1 cellular context compared by ENCODE assay signal in the genomic region with DNA sequence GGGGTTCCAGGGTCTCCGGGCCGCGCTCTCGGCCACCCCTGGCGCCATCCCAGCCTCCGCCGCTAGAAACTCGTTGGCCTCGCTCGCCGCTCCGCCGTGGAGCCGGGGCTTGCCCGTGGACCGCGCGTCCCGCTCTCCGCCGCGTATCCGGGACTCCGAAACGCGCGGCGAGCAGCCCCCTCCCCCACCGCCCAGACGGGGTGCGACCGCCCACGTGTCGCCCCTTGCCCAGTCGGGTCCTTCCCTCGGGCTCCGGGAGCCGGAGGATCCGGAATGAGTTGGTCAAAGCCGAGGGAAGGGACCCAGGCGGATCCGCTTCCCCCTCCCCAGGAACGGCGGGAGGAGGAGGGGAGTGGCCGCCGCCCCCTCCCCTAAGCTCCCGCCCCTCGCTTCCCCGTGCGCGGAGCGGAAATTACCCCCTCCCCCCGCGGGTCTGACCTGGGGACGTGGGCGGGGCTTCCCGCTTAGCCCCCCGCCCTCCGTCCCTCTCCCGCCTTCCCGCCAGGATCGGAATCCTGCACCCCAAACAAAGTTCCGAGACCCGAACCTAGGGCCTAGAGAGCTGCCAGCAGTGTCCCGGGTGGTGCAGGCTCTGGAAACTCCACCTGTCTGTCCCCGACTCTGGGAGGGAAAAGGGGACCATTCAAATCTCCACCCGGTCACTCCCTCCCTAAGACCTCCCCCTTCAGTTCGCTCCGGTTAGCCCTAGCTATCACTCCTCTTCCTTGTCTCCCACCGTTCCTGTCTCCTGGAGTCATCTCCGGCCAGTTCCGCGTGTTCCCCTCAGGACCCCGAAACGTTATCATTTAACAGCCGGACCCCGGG.
A peak's percentile ranks its signal among the peaks of the same experiment; 100 is the strongest.
TF ChIP-seq lines count a peak whose summit lies in the region.

No MANE protein-coding gene starts in this region.

TF ChIP-seq in HepG2, 621 proteins besides CTCF, POLR2A, EP300 and RAD21 (continued from another document and continues in another):
- TF ChIP-seq, protein P1, sequence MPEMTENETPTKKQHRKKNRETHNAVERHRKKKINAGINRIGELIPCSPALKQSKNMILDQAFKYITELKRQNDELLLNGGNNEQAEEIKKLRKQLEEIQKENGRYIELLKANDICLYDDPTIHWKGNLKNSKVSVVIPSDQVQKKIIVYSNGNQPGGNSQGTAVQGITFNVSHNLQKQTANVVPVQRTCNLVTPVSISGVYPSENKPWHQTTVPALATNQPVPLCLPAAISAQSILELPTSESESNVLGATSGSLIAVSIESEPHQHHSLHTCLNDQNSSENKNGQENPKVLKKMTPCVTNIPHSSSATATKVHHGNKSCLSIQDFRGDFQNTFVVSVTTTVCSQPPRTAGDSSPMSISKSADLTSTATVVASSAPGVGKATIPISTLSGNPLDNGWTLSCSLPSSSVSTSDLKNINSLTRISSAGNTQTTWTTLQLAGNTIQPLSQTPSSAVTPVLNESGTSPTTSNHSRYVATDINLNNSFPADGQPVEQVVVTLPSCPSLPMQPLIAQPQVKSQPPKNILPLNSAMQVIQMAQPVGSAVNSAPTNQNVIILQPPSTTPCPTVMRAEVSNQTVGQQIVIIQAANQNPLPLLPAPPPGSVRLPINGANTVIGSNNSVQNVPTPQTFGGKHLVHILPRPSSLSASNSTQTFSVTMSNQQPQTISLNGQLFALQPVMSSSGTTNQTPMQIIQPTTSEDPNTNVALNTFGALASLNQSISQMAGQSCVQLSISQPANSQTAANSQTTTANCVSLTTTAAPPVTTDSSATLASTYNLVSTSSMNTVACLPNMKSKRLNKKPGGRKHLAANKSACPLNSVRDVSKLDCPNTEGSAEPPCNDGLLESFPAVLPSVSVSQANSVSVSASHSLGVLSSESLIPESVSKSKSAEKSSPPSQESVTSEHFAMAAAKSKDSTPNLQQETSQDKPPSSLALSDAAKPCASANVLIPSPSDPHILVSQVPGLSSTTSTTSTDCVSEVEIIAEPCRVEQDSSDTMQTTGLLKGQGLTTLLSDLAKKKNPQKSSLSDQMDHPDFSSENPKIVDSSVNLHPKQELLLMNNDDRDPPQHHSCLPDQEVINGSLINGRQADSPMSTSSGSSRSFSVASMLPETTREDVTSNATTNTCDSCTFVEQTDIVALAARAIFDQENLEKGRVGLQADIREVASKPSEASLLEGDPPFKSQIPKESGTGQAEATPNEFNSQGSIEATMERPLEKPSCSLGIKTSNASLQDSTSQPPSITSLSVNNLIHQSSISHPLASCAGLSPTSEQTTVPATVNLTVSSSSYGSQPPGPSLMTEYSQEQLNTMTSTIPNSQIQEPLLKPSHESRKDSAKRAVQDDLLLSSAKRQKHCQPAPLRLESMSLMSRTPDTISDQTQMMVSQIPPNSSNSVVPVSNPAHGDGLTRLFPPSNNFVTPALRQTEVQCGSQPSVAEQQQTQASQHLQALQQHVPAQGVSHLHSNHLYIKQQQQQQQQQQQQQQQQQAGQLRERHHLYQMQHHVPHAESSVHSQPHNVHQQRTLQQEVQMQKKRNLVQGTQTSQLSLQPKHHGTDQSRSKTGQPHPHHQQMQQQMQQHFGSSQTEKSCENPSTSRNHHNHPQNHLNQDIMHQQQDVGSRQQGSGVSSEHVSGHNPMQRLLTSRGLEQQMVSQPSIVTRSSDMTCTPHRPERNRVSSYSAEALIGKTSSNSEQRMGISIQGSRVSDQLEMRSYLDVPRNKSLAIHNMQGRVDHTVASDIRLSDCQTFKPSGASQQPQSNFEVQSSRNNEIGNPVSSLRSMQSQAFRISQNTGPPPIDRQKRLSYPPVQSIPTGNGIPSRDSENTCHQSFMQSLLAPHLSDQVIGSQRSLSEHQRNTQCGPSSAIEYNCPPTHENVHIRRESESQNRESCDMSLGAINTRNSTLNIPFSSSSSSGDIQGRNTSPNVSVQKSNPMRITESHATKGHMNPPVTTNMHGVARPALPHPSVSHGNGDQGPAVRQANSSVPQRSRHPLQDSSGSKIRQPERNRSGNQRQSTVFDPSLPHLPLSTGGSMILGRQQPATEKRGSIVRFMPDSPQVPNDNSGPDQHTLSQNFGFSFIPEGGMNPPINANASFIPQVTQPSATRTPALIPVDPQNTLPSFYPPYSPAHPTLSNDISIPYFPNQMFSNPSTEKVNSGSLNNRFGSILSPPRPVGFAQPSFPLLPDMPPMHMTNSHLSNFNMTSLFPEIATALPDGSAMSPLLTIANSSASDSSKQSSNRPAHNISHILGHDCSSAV (CRISPR knock-in tag; IDR thresholded peaks at IDR 0.05; ENCODE audit: borderline replicate concordance), result 0 out of 2 replicates have a peak, but pooled peaks have one; percentile 87
- TF ChIP-seq SRSF4 (IDR thresholded peaks at IDR 0.05; ENCODE audit: low read depth, low read length, poor library complexity, severe bottlenecking) (no peak), MAF1 (CRISPR knock-in tag; IDR thresholded peaks at IDR 0.05; ENCODE audit: borderline replicate concordance) (0 out of 2 replicates have a peak, but pooled peaks have one; percentile 86), ZFP90 (CRISPR knock-in tag; IDR thresholded peaks at IDR 0.05; ENCODE audit: borderline replicate concordance) (peak; percentile 92), ZNF24 (IDR thresholded peaks at IDR 0.05) (no peak), NFIB (CRISPR knock-in tag; IDR thresholded peaks at IDR 0.05; ENCODE audit: borderline replicate concordance) (no peak), POLR2AphosphoS5 (IDR thresholded peaks at IDR 0.05; ENCODE audit: low read depth, low read length) (peak; percentile 66), TEAD2 (CRISPR knock-in tag; IDR thresholded peaks at IDR 0.05) (no peak), GLI4 (CRISPR knock-in tag; IDR thresholded peaks at IDR 0.05; ENCODE audit: borderline replicate concordance) (no peak), ZKSCAN5 (CRISPR knock-in tag; IDR thresholded peaks at IDR 0.05) (no peak), ZNF891 (CRISPR knock-in tag; IDR thresholded peaks at IDR 0.05) (0 out of 2 replicates have a peak, but pooled peaks have one; percentile 39), TARDBP (CRISPR knock-in tag; IDR thresholded peaks at IDR 0.05) (peak; percentile 80), RBM39 (IDR thresholded peaks at IDR 0.05; ENCODE audit: low read depth, low read length, poor library complexity, severe bottlenecking) (peak; percentile 90), SMYD3 (CRISPR knock-in tag; IDR thresholded peaks at IDR 0.05) (peak; percentile 70; the same call in 1 of the 2 replicates), TRIM24 (CRISPR knock-in tag; IDR thresholded peaks at IDR 0.05) (no peak), SP4 (CRISPR knock-in tag; IDR thresholded peaks at IDR 0.05) (peak; percentile 96), NR2F6 (IDR thresholded peaks at IDR 0.05) (peak; percentile 45; the same call in 1 of the 2 replicates), NR2F6 (CRISPR knock-in tag; IDR thresholded peaks at IDR 0.05) (peak; percentile 71), ZNF337 (CRISPR knock-in tag; IDR thresholded peaks at IDR 0.05; ENCODE audit: borderline replicate concordance, low read depth) (no peak), BCL6 (CRISPR knock-in tag; IDR thresholded peaks at IDR 0.05) (peak; percentile 82), SRSF9 (IDR thresholded peaks at IDR 0.05; ENCODE audit: borderline replicate concordance, insufficient read depth, low read depth, low read length, poor library complexity, severe bottlenecking) (no peak), JUND (CRISPR knock-in tag; IDR thresholded peaks at IDR 0.05) (peak; percentile 57; the same call in 1 of the 2 replicates), ZNF879 (CRISPR knock-in tag; IDR thresholded peaks at IDR 0.05) (no peak; the same call in 1 of the 2 replicates), ZBTB7A (CRISPR knock-in tag; IDR thresholded peaks at IDR 0.05) (peak; percentile 99), TBX3 (IDR thresholded peaks at IDR 0.05; ENCODE audit: borderline replicate concordance) (no peak), ZBTB42 (CRISPR knock-in tag; IDR thresholded peaks at IDR 0.05) (no peak), ZNF839 (CRISPR knock-in tag; IDR thresholded peaks at IDR 0.05; ENCODE audit: borderline replicate concordance) (no peak), FOXC1 (CRISPR knock-in tag; IDR thresholded peaks at IDR 0.05; ENCODE audit: borderline replicate concordance) (peak; percentile 95; the same call in 1 of the 2 replicates)
- TF ChIP-seq, protein P2, sequence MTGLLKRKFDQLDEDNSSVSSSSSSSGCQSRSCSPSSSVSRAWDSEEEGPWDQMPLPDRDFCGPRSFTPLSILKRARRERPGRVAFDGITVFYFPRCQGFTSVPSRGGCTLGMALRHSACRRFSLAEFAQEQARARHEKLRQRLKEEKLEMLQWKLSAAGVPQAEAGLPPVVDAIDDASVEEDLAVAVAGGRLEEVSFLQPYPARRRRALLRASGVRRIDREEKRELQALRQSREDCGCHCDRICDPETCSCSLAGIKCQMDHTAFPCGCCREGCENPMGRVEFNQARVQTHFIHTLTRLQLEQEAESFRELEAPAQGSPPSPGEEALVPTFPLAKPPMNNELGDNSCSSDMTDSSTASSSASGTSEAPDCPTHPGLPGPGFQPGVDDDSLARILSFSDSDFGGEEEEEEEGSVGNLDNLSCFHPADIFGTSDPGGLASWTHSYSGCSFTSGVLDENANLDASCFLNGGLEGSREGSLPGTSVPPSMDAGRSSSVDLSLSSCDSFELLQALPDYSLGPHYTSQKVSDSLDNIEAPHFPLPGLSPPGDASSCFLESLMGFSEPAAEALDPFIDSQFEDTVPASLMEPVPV (CRISPR knock-in tag; IDR thresholded peaks at IDR 0.05), result 0 out of 2 replicates have a peak, but pooled peaks have one; percentile 77
- TF ChIP-seq, protein P3, sequence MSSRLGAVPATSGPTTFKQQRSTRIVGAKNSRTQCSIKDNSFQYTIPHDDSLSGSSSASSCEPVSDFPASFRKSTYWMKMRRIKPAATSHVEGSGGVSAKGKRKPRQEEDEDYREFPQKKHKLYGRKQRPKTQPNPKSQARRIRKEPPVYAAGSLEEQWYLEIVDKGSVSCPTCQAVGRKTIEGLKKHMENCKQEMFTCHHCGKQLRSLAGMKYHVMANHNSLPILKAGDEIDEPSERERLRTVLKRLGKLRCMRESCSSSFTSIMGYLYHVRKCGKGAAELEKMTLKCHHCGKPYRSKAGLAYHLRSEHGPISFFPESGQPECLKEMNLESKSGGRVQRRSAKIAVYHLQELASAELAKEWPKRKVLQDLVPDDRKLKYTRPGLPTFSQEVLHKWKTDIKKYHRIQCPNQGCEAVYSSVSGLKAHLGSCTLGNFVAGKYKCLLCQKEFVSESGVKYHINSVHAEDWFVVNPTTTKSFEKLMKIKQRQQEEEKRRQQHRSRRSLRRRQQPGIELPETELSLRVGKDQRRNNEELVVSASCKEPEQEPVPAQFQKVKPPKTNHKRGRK (CRISPR knock-in tag; IDR thresholded peaks at IDR 0.05), result peak; percentile 79
- TF ChIP-seq, protein P4, sequence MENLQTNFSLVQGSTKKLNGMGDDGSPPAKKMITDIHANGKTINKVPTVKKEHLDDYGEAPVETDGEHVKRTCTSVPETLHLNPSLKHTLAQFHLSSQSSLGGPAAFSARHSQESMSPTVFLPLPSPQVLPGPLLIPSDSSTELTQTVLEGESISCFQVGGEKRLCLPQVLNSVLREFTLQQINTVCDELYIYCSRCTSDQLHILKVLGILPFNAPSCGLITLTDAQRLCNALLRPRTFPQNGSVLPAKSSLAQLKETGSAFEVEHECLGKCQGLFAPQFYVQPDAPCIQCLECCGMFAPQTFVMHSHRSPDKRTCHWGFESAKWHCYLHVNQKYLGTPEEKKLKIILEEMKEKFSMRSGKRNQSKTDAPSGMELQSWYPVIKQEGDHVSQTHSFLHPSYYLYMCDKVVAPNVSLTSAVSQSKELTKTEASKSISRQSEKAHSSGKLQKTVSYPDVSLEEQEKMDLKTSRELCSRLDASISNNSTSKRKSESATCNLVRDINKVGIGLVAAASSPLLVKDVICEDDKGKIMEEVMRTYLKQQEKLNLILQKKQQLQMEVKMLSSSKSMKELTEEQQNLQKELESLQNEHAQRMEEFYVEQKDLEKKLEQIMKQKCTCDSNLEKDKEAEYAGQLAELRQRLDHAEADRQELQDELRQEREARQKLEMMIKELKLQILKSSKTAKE (CRISPR knock-in tag; IDR thresholded peaks at IDR 0.05; ENCODE audit: borderline replicate concordance), result peak; percentile 82
- TF ChIP-seq, protein P5, sequence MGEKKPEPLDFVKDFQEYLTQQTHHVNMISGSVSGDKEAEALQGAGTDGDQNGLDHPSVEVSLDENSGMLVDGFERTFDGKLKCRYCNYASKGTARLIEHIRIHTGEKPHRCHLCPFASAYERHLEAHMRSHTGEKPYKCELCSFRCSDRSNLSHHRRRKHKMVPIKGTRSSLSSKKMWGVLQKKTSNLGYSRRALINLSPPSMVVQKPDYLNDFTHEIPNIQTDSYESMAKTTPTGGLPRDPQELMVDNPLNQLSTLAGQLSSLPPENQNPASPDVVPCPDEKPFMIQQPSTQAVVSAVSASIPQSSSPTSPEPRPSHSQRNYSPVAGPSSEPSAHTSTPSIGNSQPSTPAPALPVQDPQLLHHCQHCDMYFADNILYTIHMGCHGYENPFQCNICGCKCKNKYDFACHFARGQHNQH (CRISPR knock-in tag; IDR thresholded peaks at IDR 0.05), result peak; percentile 93
- TF ChIP-seq, protein P6, sequence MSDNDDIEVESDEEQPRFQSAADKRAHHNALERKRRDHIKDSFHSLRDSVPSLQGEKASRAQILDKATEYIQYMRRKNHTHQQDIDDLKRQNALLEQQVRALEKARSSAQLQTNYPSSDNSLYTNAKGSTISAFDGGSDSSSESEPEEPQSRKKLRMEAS (IDR thresholded peaks at IDR 0.05), result peak; percentile 89
- TF ChIP-seq, protein P7, sequence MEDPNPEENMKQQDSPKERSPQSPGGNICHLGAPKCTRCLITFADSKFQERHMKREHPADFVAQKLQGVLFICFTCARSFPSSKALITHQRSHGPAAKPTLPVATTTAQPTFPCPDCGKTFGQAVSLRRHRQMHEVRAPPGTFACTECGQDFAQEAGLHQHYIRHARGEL (CRISPR knock-in tag; IDR thresholded peaks at IDR 0.05), result peak; percentile 95
- TF ChIP-seq, protein P8, sequence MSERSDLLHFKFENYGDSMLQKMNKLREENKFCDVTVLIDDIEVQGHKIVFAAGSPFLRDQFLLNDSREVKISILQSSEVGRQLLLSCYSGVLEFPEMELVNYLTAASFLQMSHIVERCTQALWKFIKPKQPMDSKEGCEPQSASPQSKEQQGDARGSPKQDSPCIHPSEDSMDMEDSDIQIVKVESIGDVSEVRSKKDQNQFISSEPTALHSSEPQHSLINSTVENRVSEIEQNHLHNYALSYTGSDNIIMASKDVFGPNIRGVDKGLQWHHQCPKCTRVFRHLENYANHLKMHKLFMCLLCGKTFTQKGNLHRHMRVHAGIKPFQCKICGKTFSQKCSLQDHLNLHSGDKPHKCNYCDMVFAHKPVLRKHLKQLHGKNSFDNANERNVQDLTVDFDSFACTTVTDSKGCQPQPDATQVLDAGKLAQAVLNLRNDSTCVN (CRISPR knock-in tag; IDR thresholded peaks at IDR 0.05; ENCODE audit: borderline replicate concordance), result peak; percentile 80; the same call in 1 of the 2 replicates
- TF ChIP-seq, protein P9, sequence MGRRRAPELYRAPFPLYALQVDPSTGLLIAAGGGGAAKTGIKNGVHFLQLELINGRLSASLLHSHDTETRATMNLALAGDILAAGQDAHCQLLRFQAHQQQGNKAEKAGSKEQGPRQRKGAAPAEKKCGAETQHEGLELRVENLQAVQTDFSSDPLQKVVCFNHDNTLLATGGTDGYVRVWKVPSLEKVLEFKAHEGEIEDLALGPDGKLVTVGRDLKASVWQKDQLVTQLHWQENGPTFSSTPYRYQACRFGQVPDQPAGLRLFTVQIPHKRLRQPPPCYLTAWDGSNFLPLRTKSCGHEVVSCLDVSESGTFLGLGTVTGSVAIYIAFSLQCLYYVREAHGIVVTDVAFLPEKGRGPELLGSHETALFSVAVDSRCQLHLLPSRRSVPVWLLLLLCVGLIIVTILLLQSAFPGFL (CRISPR knock-in tag; IDR thresholded peaks at IDR 0.05), result no peak
